Comparison of ENCODE assay signal across 8 cellular contexts in the genomic region with DNA sequence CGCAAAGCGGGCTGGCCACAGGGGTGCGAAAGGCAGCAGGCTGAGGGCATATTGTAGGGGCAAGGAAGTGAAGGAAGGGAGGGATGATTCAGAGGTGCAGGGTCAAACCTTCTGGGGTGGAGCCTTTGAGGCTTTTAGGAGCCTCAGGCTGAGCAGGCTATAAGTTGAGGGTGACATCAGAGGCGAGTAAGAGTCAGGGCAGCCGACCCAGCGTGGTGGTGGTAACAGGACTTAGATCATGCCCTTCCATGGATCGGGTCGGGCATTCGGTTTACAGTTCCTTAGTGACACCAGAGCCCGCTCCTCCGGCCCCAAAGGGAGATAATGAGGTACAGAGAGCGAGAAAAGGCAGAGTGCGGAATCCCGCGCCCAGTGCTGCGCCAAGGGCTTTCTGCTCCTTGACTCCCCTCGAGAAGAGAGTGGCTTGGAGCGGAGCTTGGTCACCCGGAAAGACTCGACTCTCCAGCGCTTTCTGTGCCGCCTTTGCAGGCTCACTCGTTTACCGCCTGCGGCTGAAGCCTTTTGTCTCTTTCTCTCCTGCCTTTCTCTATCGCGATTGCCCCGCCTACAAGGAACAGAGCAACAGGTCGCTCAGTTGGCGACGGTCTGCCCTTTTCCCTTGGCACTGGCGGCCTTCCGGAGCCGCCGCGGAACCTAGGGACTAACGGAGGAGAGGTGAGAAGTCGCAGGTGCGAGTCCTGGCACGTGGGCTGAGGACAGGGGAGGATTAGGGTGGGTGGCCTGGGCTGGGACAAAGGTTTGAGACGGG. TPM values are rescaled to one million over a fixed set of nuclear protein-coding genes. Genes with fewer than 3 reads are reported as not detected.
DNase-seq lines count a peak whose midpoint lies in the region; ATAC-seq and TF ChIP-seq lines count a peak whose summit lies in the region.

No MANE protein-coding gene starts in this region.

- H3K27ac ChIP-seq in cardiac muscle cell, result no peak overlapping the region

- H3K27ac Mint-ChIP-seq in activated CD8-positive, alpha-beta memory T cell treated with anti-CD3 and anti-CD28 coated beads, Interleukin-2, amount 10 ng/mL, durations not matched to agents 7 days and 5 days, result peak overlapping the region; percentile 80
- H3K27ac Mint-ChIP-seq in stimulated activated naive B cell treated with anti-CD40 and anti-IgM and Interleukin-4, amounts not matched to agents 10 μg/mL and 1 μg/mL and 100 μg/mL, for 72 hours, result peak overlapping the region; percentile 70

- no peak for TF ChIP-seq CTCF in cardiac muscle cell (IDR thresholded peaks at IDR 0.05; ENCODE audit: low read depth, low read length)

- H3K36me3 Mint-ChIP-seq in activated CD8-positive, alpha-beta memory T cell treated with anti-CD3 and anti-CD28 coated beads, Interleukin-2, amount 10 ng/mL, durations not matched to agents 7 days and 5 days, result no peaks in the 10 kb centered on the region
- peaks cover 16 to 23% of the 10 kb centered on the region in 2 donors for H3K36me3 Mint-ChIP-seq in stimulated activated naive B cell treated with anti-CD40 and anti-IgM and Interleukin-4, amounts not matched to agents 10 μg/mL and 1 μg/mL and 100 μg/mL, for 72 hours

- CTCF ChIA-PET in activated CD8-positive, alpha-beta memory T cell treated with anti-CD3 and anti-CD28 coated beads, Interleukin-2, amount 10 ng/mL, durations not matched to agents 7 days and 5 days (lab: Charles Lee), result interaction anchor here (0.6 to 6.9 kb wide), 9 partner anchors 11 to 249 kb away, joined by 3 to 39 read pairs (median 5); a partner anchor contains a TSS

- H3K36me3 ChIP-seq in cardiac muscle cell, result no peaks in the 10 kb centered on the region

- no peak for ATAC-seq in Right ventricle myocardium superior (ENCODE audit: poor library complexity)
- ATAC-seq in activated CD8-positive, alpha-beta memory T cell treated with anti-CD3 and anti-CD28 coated beads, Interleukin-2, amount 10 ng/mL, durations not matched to agents 7 days and 5 days, result peak; percentile 63
- peak; percentile 31 to 46 for ATAC-seq in stimulated activated naive B cell treated with anti-CD40 and anti-IgM and Interleukin-4, amounts not matched to agents 10 μg/mL and 1 μg/mL and 100 μg/mL, for 72 hours (replicated peaks)
- ATAC-seq in GM21528 (IDR thresholded peaks at IDR 0.05; ENCODE audit: low FRiP score, unreplicated experiment), result no peak

- H3K27me3 Mint-ChIP-seq in activated CD8-positive, alpha-beta memory T cell treated with anti-CD3 and anti-CD28 coated beads, Interleukin-2, amount 10 ng/mL, durations not matched to agents 7 days and 5 days, result peaks cover 49% of the 10 kb centered on the region
- peaks cover 43 to 56% of the 10 kb centered on the region in 2 donors for H3K27me3 Mint-ChIP-seq in stimulated activated naive B cell treated with anti-CD40 and anti-IgM and Interleukin-4, amounts not matched to agents 10 μg/mL and 1 μg/mL and 100 μg/mL, for 72 hours

- peaks cover 17% of the 10 kb centered on the region for H3K4me1 ChIP-seq in cardiac muscle cell (ENCODE audit: low read depth)

- H3K4me3 ChIP-seq in cardiac muscle cell (peak overlapping the region; percentile 28), iPS-18c (ENCODE audit: insufficient read depth, low read depth, low read length) (peak overlapping the region; percentile 55)

- H3K4me3 Mint-ChIP-seq in activated CD8-positive, alpha-beta memory T cell treated with anti-CD3 and anti-CD28 coated beads, Interleukin-2, amount 10 ng/mL, durations not matched to agents 7 days and 5 days, result peak overlapping the region; percentile 84
- H3K4me3 Mint-ChIP-seq in stimulated activated naive B cell treated with anti-CD40 and anti-IgM and Interleukin-4, amounts not matched to agents 10 μg/mL and 1 μg/mL and 100 μg/mL, for 72 hours, result peak overlapping the region; percentile 74 to 76

- no peaks in the 10 kb centered on the region for H3K9me3 Mint-ChIP-seq in activated CD8-positive, alpha-beta memory T cell treated with anti-CD3 and anti-CD28 coated beads, Interleukin-2, amount 10 ng/mL, durations not matched to agents 7 days and 5 days (ENCODE audit: low read depth)
- H3K9me3 Mint-ChIP-seq in stimulated activated naive B cell treated with anti-CD40 and anti-IgM and Interleukin-4, amounts not matched to agents 10 μg/mL and 1 μg/mL and 100 μg/mL, for 72 hours, result no peaks in the 10 kb centered on the region

- peaks cover 88% of the 10 kb centered on the region for H3K27me3 ChIP-seq in cardiac muscle cell

- DNase-seq in cardiac muscle cell (ENCODE audit: low read depth in 1 of 2, low spot score in 1 of 2) (peak in 1 of 2 donors; percentile 45), Right ventricle myocardium superior (no peak), AG20443 (ENCODE audit: low spot score) (no peak), DMS153 (lab: John Stamatoyannopoulos, UW) (no peak)
- peak; percentile 69 for DNase-seq in activated CD8-positive, alpha-beta memory T cell treated with anti-CD3 and anti-CD28 coated beads, Interleukin-2, amount 10 ng/mL, durations not matched to agents 7 days and 5 days
- no peak for DNase-seq in stimulated activated naive B cell treated with anti-CD40 and anti-IgM and Interleukin-4, amounts not matched to agents 10 μg/mL and 1 μg/mL and 100 μg/mL, for 72 hours

- H3K9me3 ChIP-seq in cardiac muscle cell (ENCODE audit: low read depth), result no peaks in the 10 kb centered on the region
- no peaks in the 10 kb centered on the region for H3K9me3 ChIP-seq in iPS-18c (ENCODE audit: control insufficient read depth, insufficient read depth, low read length)

- peaks cover 33% of the 10 kb centered on the region for H3K4me1 Mint-ChIP-seq in activated CD8-positive, alpha-beta memory T cell treated with anti-CD3 and anti-CD28 coated beads, Interleukin-2, amount 10 ng/mL, durations not matched to agents 7 days and 5 days
- peaks cover 33 to 59% of the 10 kb centered on the region in 2 donors for H3K4me1 Mint-ChIP-seq in stimulated activated naive B cell treated with anti-CD40 and anti-IgM and Interleukin-4, amounts not matched to agents 10 μg/mL and 1 μg/mL and 100 μg/mL, for 72 hours

- intact Hi-C loops in Right ventricle myocardium superior (cut with DNase I), result no loop called here

RNA-seq across cellular contexts. Expression of a gene that starts 0.7 kb away (rescaled TPM):
- 0.49 and 0.80 TPM in 2 replicates for total RNA-seq in cardiac muscle cell
- 1.7 TPM in 1 of 2 replicates, not detected in the other for polyA plus RNA-seq in cardiac muscle cell
- 0.16 TPM for total RNA-seq in Right ventricle myocardium superior
- 1 to 10 TPM; 1.3 to 2.4 TPM for total RNA-seq in activated CD8-positive, alpha-beta memory T cell treated with anti-CD3 and anti-CD28 coated beads, Interleukin-2, amount 10 ng/mL, durations not matched to agents 7 days and 5 days

RNA-seq across cellular contexts. Expression of a gene that starts 8.8 kb away (rescaled TPM):
- 7.8 and 10.9 TPM in 2 replicates for total RNA-seq in cardiac muscle cell
- polyA plus RNA-seq in cardiac muscle cell, result 14.2 and 18.9 TPM in 2 replicates
- total RNA-seq in Right ventricle myocardium superior, result 20.3 TPM
- 10 to 100 TPM; 15.5 to 34.0 TPM for total RNA-seq in activated CD8-positive, alpha-beta memory T cell treated with anti-CD3 and anti-CD28 coated beads, Interleukin-2, amount 10 ng/mL, durations not matched to agents 7 days and 5 days

RNA-seq across cellular contexts. Expression of a gene that starts 15.6 kb away (rescaled TPM):
- 0.06 TPM in 1 of 2 replicates, not detected in the other for total RNA-seq in cardiac muscle cell
- not detected in 2 replicates for polyA plus RNA-seq in cardiac muscle cell
- not detected for total RNA-seq in Right ventricle myocardium superior
- 1 to 10 TPM in 1 of 2 experiments, under 1 TPM in 1; 0.82 to 1.3 TPM for total RNA-seq in activated CD8-positive, alpha-beta memory T cell treated with anti-CD3 and anti-CD28 coated beads, Interleukin-2, amount 10 ng/mL, durations not matched to agents 7 days and 5 days

RNA-seq across cellular contexts. Expression of a gene that starts 15.8 kb away (rescaled TPM):
- 16.8 and 32.9 TPM in 2 replicates for total RNA-seq in cardiac muscle cell
- polyA plus RNA-seq in cardiac muscle cell, result 23.0 and 29.1 TPM in 2 replicates
- 8.4 TPM for total RNA-seq in Right ventricle myocardium superior
- total RNA-seq in activated CD8-positive, alpha-beta memory T cell treated with anti-CD3 and anti-CD28 coated beads, Interleukin-2, amount 10 ng/mL, durations not matched to agents 7 days and 5 days, result 10 to 100 TPM; 39.4 to 48.8 TPM

RNA-seq across cellular contexts. Expression of a gene that starts 15.9 kb away (rescaled TPM):
- total RNA-seq in cardiac muscle cell (18.1 and 33.5 TPM in 2 replicates), Right ventricle myocardium superior (7.2 TPM)
- polyA plus RNA-seq in cardiac muscle cell, result 16.8 and 23.4 TPM in 2 replicates
- total RNA-seq in activated CD8-positive, alpha-beta memory T cell treated with anti-CD3 and anti-CD28 coated beads, Interleukin-2, amount 10 ng/mL, durations not matched to agents 7 days and 5 days, result 10 to 100 TPM; 26.5 to 29.5 TPM

Comparison
In these comparisons a context has a peak if more than half of its experiments do, and no peak if none do; other contexts are left out.
1. ATAC-seq: peak in activated CD8-positive, alpha-beta memory T cell treated with anti-CD3 and anti-CD28 coated beads, Interleukin-2, amount 10 ng/mL, durations not matched to agents 7 days and 5 days (single experiment) and stimulated activated naive B cell treated with anti-CD40 and anti-IgM and Interleukin-4, amounts not matched to agents 10 μg/mL and 1 μg/mL and 100 μg/mL, for 72 hours (2 of 2); none in Right ventricle myocardium superior (single experiment) and GM21528 (single experiment).